1 cellular context compared by ENCODE assay signal in genomic region chr11:62879554-62879953, GRCh38.
TF ChIP-seq lines count a peak whose summit lies in the region.

No MANE protein-coding gene starts in this region.

TF ChIP-seq in GM12878, 131 proteins besides CTCF, POLR2A, EP300 and RAD21:
- TF ChIP-seq PML (IDR thresholded peaks at IDR 0.05; ENCODE audit: low read length) (no peak), CREM (IDR thresholded peaks at IDR 0.05; ENCODE audit: low read depth) (no peak), ZNF24 (IDR thresholded peaks at IDR 0.05) (no peak), LARP7 (IDR thresholded peaks at IDR 0.05) (no peak), POLR2AphosphoS2 (IDR thresholded peaks at IDR 0.05; ENCODE audit: low read depth, low read length) (no peak), CREB1 (IDR thresholded peaks at IDR 0.05; ENCODE audit: low read depth) (no peak), MAX (IDR thresholded peaks at IDR 0.05; ENCODE audit: low read depth, low read length) (no peak), YBX1 (IDR thresholded peaks at IDR 0.05) (no peak), BACH1 (IDR thresholded peaks at IDR 0.05; ENCODE audit: borderline replicate concordance) (no peak), RAD51 (IDR thresholded peaks at IDR 0.05) (no peak), CUX1 (IDR thresholded peaks at IDR 0.05; ENCODE audit: insufficient replicate concordance, low read depth, low read length) (no peak), POLR2AphosphoS5 (IDR thresholded peaks at IDR 0.05; ENCODE audit: low read length) (no peak), RBBP5 (conservative IDR thresholded peaks at IDR 0.05) (no peak)
TF ChIP-seq in GM12878: peak in this region for 0.
